ENCODE assay signal across 20 cellular contexts in the genomic region with DNA sequence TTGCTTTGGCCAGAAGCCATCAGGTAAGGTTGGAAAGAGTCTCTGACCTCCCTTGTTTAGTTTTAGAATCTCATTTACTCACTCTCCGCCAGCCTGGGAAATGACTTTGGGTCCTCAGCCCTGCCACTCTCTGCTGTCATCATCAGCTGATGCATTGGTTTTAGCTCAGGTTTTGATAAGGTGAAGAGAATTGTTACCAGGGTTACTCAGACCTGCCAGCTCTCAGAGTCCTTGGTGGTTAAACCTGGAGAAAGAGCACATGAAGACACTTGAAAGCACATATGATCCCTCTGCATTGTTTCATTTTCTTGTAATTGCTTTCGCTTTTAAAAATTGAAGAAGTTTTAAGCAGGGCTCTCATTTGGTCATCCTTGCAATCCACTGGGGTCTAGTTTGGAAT. TPM values are rescaled to one million over a fixed set of nuclear protein-coding genes. Genes with fewer than 3 reads are reported as not detected.
DNase-seq lines count a peak whose midpoint lies in the region; ATAC-seq and TF ChIP-seq lines count a peak whose summit lies in the region.
"Had no signal": no experiment of that assay in that cellular context is flagged by ENCODE, and none has a peak within 500 bp of the region (broad histone marks: within the 10 kb centered on the region; RNA-seq: fewer than 3 reads in every experiment).

No MANE protein-coding gene starts in this region.

- H3K4me3 ChIP-seq in cardiac muscle cell (no peak overlapping the region), GM23338 (no peak overlapping the region), tibial nerve (no peak overlapping the region)
- H3K4me3 ChIP-seq: heart left ventricle, left lung, PC-9, thoracic aorta had no signal

- no peaks in the 10 kb centered on the region for H3K9me3 Mint-ChIP-seq in GM23338
- H3K9me3 Mint-ChIP-seq in T-cell, result no peaks in the 10 kb centered on the region
- no peaks in the 10 kb centered on the region for H3K9me3 Mint-ChIP-seq in nephron progenitor cell
- H3K9me3 Mint-ChIP-seq: dendritic cell treated with granulocyte-macrophage colony-stimulating factor and Interleukin-4, amounts not matched to agents 40 ng/mL and 50 ng/mL, for 4 days; nephron; stimulated activated effector memory CD8-positive, alpha-beta T cell treated with anti-CD3 and anti-CD28 coated beads, Interleukin-12 subunit alpha, Interleukin-12 subunit beta, amount 100 ng/mL, for 72 hours had no signal

- intact Hi-C loops in cardiac septum (cut with DNase I), result loop anchor here (10.0 kb wide), 1 partner anchor 187 kb away; a partner anchor contains a TSS

- H3K9me2 ChIP-seq in GM23338 (ENCODE audit: insufficient read depth), result no peaks in the 10 kb centered on the region

- H3K27me3 Mint-ChIP-seq in GM23338 (ENCODE audit: insufficient read depth, low read depth, poor library complexity) (peaks cover 4% of the 10 kb centered on the region), T-cell (no peaks in the 10 kb centered on the region), nephron progenitor cell (ENCODE audit: low read depth, poor library complexity) (no peaks in the 10 kb centered on the region)
- H3K27me3 Mint-ChIP-seq: CD4-positive, CD25-positive, alpha-beta regulatory T cell; dendritic cell treated with granulocyte-macrophage colony-stimulating factor and Interleukin-4, amounts not matched to agents 40 ng/mL and 50 ng/mL, for 4 days had no signal

- peaks cover 34% of the 10 kb centered on the region for H3K4me1 Mint-ChIP-seq in GM23338
- H3K4me1 Mint-ChIP-seq in T-cell, result peaks cover 35 to 41% (median 40%) of the 10 kb centered on the region in 3 donors
- peaks cover 54% of the 10 kb centered on the region for H3K4me1 Mint-ChIP-seq in nephron progenitor cell

- DNase-seq in cardiac muscle cell (ENCODE audit: low read depth in 1 of 2, low spot score in 1 of 2), result peak in 1 of 2 donors; percentile 63
- no peak for DNase-seq in cardiac septum (ENCODE audit: low spot score)
- DNase-seq in GM23338 (ENCODE audit: low spot score), result no peak
- peak in 1 of 34 experiments; percentile 1 for DNase-seq in T-cell
- no peak for DNase-seq in nephron progenitor cell
- DNase-seq in tibial nerve (ENCODE audit: low spot score in 2 of 2), result no peak
- DNase-seq in NCI-H2196 (lab: John Stamatoyannopoulos, UW; ENCODE audit: unreplicated experiment), result no peak
- DNase-seq: activated CD8-positive, alpha-beta memory T cell treated with anti-CD3 and anti-CD28 coated beads for 24 hours; DMS53; heart left ventricle; left lung; PC-9; posterior cingulate gyrus; SHP77 treated with DMSO at 0.1 percent for 48 hours had no signal

- H3K79me2 ChIP-seq in GM23338 (replicated peaks; ENCODE audit: insufficient read depth), result no peaks in the 10 kb centered on the region

- TF ChIP-seq CTCF in cardiac muscle cell (IDR thresholded peaks at IDR 0.05; ENCODE audit: low read depth, low read length) (no peak), GM23338 (conservative IDR thresholded peaks at IDR 0.05; ENCODE audit: low read depth in 2 of 2) (no peak), nephron progenitor cell (IDR thresholded peaks at IDR 0.05) (no peak), tibial nerve (IDR thresholded peaks at IDR 0.05) (no peak)

- no peaks in the 10 kb centered on the region for H3K27me3 ChIP-seq in cardiac muscle cell
- H3K27me3 ChIP-seq in GM23338 (ENCODE audit: insufficient read depth), result peaks cover 4% of the 10 kb centered on the region; the same call in 1 of the 2 replicates
- no peaks in the 10 kb centered on the region for H3K27me3 ChIP-seq in tibial nerve
- H3K27me3 ChIP-seq: heart left ventricle, left lung had no signal

- 93 to 100% methylated on average over 2 of the region's 2 CpGs for WGBS in tibial nerve, 2 donors

- H3K36me3 Mint-ChIP-seq in GM23338 (ENCODE audit: low read depth), result peaks cover 9% of the 10 kb centered on the region; the same call in 2 of the 3 replicates
- H3K36me3 Mint-ChIP-seq in T-cell, result peaks cover 30% of the 10 kb centered on the region
- H3K36me3 Mint-ChIP-seq in nephron progenitor cell (ENCODE audit: low read depth), result peaks cover 26% of the 10 kb centered on the region

- no peak for TF ChIP-seq EP300 in tibial nerve (IDR thresholded peaks at IDR 0.05)

- H3K4me3 Mint-ChIP-seq in GM23338 (no peak overlapping the region), T-cell (peak overlapping the region in 1 of 3 donors; percentile 19), nephron progenitor cell (no peak overlapping the region)
- H3K4me3 Mint-ChIP-seq: CD4-positive, CD25-positive, alpha-beta regulatory T cell; dendritic cell treated with granulocyte-macrophage colony-stimulating factor and Interleukin-4, amounts not matched to agents 40 ng/mL and 50 ng/mL, for 4 days; nephron; stimulated activated effector memory CD8-positive, alpha-beta T cell treated with anti-CD3 and anti-CD28 coated beads, Interleukin-12 subunit alpha, Interleukin-12 subunit beta, amount 100 ng/mL, for 72 hours had no signal

- peak overlapping the region; percentile 7; the same call in 1 of the 2 replicates for H3K27ac Mint-ChIP-seq in GM23338
- H3K27ac Mint-ChIP-seq in T-cell, result peak overlapping the region; percentile 45 to 72
- H3K27ac Mint-ChIP-seq in nephron progenitor cell, result peak overlapping the region; percentile 55
- H3K27ac Mint-ChIP-seq: dendritic cell treated with granulocyte-macrophage colony-stimulating factor and Interleukin-4, amounts not matched to agents 40 ng/mL and 50 ng/mL, for 4 days; nephron; stimulated activated effector memory CD8-positive, alpha-beta T cell treated with anti-CD3 and anti-CD28 coated beads, Interleukin-12 subunit alpha, Interleukin-12 subunit beta, amount 100 ng/mL, for 72 hours had no signal

- no peaks in the 10 kb centered on the region for H4K20me1 ChIP-seq in GM23338 (replicated peaks; ENCODE audit: insufficient read depth)

- H2AFZ ChIP-seq in GM23338, result no peak overlapping the region
- H2AFZ ChIP-seq: PC-9 had no signal

- TF ChIP-seq POLR2A in tibial nerve (IDR thresholded peaks at IDR 0.05), result no peak

- H3K36me3 ChIP-seq in cardiac muscle cell, result no peaks in the 10 kb centered on the region
- no peaks in the 10 kb centered on the region for H3K36me3 ChIP-seq in GM23338 (ENCODE audit: insufficient read depth)
- peaks cover 0 to 30% (median 2%) of the 10 kb centered on the region in 3 donors for H3K36me3 ChIP-seq in tibial nerve
- H3K36me3 ChIP-seq: thoracic aorta had no signal

- peak overlapping the region; percentile 78 for H3K27ac ChIP-seq in cardiac muscle cell
- no peak overlapping the region for H3K27ac ChIP-seq in GM23338 (ENCODE audit: low read depth)
- H3K27ac ChIP-seq in tibial nerve, result no peak overlapping the region
- H3K27ac ChIP-seq: heart left ventricle, left lung, PC-9, thoracic aorta had no signal

- no peaks in the 10 kb centered on the region for H3K9me3 ChIP-seq in cardiac muscle cell (ENCODE audit: low read depth)
- no peaks in the 10 kb centered on the region for H3K9me3 ChIP-seq in tibial nerve
- H3K9me3 ChIP-seq: heart left ventricle, left lung, thoracic aorta had no signal

- POLR2A ChIA-PET in T-cell (lab: Charles Lee), result interaction anchor here in 1 of 2 donors (0.6 kb wide), 1 partner anchor 21 kb away, joined by 3 read pairs; no protein-coding TSS in a partner anchor

- no peak overlapping the region for H3K4me2 ChIP-seq in GM23338
- H3K4me2 ChIP-seq: PC-9 had no signal

- ATAC-seq in GM23338, result no peak
- ATAC-seq in T-cell (replicated peaks in 1 of 4), result no peak
- no peak for ATAC-seq in HG03565 (IDR thresholded peaks at IDR 0.05; ENCODE audit: unreplicated experiment)
- ATAC-seq: heart left ventricle; left lung; stimulated activated effector memory CD8-positive, alpha-beta T cell treated with anti-CD3 and anti-CD28 coated beads, Interleukin-12 subunit alpha, Interleukin-12 subunit beta, amount 100 ng/mL, for 72 hours had no signal

- CTCF ChIA-PET in T-cell (lab: Charles Lee), result no interaction called here

- peaks cover 17% of the 10 kb centered on the region for H3K4me1 ChIP-seq in cardiac muscle cell (ENCODE audit: low read depth)
- peaks cover 24% of the 10 kb centered on the region for H3K4me1 ChIP-seq in GM23338 (ENCODE audit: insufficient read depth)
- peaks cover 0 to 32% (median 13%) of the 10 kb centered on the region in 4 donors for H3K4me1 ChIP-seq in tibial nerve

- no peaks in the 10 kb centered on the region for H3F3A ChIP-seq in GM23338 (replicated peaks; ENCODE audit: low read depth)

TF ChIP-seq in GM23338, 12 proteins besides CTCF, POLR2A, EP300 and RAD21 (continues in another document):
- TF ChIP-seq JUNB (IDR thresholded peaks at IDR 0.05; ENCODE audit: unreplicated experiment) (no peak), EZH2 (IDR thresholded peaks at IDR 0.05; ENCODE audit: low read depth, unreplicated experiment) (no peak)
- TF ChIP-seq, protein P1, sequence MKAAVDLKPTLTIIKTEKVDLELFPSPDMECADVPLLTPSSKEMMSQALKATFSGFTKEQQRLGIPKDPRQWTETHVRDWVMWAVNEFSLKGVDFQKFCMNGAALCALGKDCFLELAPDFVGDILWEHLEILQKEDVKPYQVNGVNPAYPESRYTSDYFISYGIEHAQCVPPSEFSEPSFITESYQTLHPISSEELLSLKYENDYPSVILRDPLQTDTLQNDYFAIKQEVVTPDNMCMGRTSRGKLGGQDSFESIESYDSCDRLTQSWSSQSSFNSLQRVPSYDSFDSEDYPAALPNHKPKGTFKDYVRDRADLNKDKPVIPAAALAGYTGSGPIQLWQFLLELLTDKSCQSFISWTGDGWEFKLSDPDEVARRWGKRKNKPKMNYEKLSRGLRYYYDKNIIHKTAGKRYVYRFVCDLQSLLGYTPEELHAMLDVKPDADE (IDR thresholded peaks at IDR 0.05), result no peak

RNA-seq across cellular contexts. Expression of a gene that starts 4.0 kb away (rescaled TPM):
- total RNA-seq in cardiac muscle cell (4.9 and 7.7 TPM in 2 replicates), cardiac septum (7.5 TPM), T-cell (10 to 100 TPM in 4 of 5 donors, 1 to 10 TPM in 1; 8.5 to 17.2 (median 11.8) TPM), tibial nerve (10 to 100 TPM; 10.9 to 13.1 (median 11.9) TPM)
- polyA plus RNA-seq in cardiac muscle cell (6.4 and 10.3 TPM in 2 replicates), GM23338 (2016; fragmentation: Nextera tagmentation; extraction: Ambion mirVana) (6.6 and 8.9 TPM in 2 replicates)
- 10.4 and 14.0 TPM in 2 replicates for total RNA-seq in GM23338 (2014; rRNA removed; shearing (Covaris generic))

Comparison
In these comparisons a context has a peak if more than half of its experiments do, and no peak if none do; other contexts are left out.
1. H3K27ac Mint-ChIP-seq: peak in every context shown above with its lines; median percentile 58 in T-cell; 55 in nephron progenitor cell; 7 in GM23338.